ENCODE assay signal across 27 cellular contexts in the genomic region with DNA sequence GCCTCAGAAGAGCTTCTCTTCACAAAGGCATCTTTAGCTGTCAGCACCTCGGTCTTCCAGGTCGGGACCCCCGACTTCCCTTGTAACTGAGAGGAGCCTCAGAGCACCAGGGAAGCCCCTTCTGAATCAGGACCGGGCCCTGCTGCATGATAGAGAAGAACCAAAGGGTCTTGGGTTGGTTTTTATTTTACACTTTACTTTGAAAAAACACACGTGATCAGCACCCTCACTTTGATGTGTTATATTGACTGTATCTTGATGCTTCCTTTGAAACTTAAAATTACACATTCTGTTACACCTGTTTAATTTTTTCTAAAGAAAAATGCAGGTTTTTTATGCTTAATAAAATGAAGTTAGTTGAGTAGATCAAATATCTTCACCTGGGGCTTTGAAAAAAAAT.
"Had no signal": no experiment of that assay in that cellular context is flagged by ENCODE, and none has a peak within 500 bp of the region (broad histone marks: within the 10 kb centered on the region; RNA-seq: fewer than 3 reads in every experiment).

No MANE protein-coding gene starts in this region.

- H3K4me1 Mint-ChIP-seq: activated CD8-positive, alpha-beta memory T cell treated with anti-CD3 and anti-CD28 coated beads, Interleukin-2, amount 10 ng/mL, durations not matched to agents 7 days and 5 days; activated naive CD8-positive, alpha-beta T cell treated with anti-CD3 and anti-CD28 coated beads, Interleukin-2, amount 10 ng/mL, durations not matched to agents 7 days and 5 days had no signal

- H3K9me3 Mint-ChIP-seq: activated CD4-positive, alpha-beta memory T cell treated with anti-CD3 and anti-CD28 coated beads for 36 hours; activated CD4-positive, alpha-beta T cell treated with anti-CD3 and anti-CD28 coated beads, Interleukin-2, amount 10 ng/mL, durations not matched to agents 24 days and 14 days; activated naive CD4-positive, alpha-beta T cell treated with anti-CD3 and anti-CD28 coated beads, Interleukin-2, amount 10 ng/mL, durations not matched to agents 7 days and 5 days; activated naive CD4-positive, alpha-beta T cell treated with anti-CD3 and anti-CD28 coated beads, Interleukin-2, amount 50 U/mL, for 72 hours; activated naive CD8-positive, alpha-beta T cell treated with anti-CD3 and anti-CD28 coated beads, Interleukin-2, amount 10 ng/mL, durations not matched to agents 7 days and 5 days; activated T-cell treated with anti-CD3 and anti-CD28 coated beads, Interleukin-2, amount 50 U/mL, for 72 hours had no signal

- ATAC-seq: activated CD4-positive, alpha-beta T cell treated with anti-CD3 and anti-CD28 coated beads for 36 hours; activated CD8-positive, alpha-beta memory T cell treated with anti-CD3 and anti-CD28 coated beads, Interleukin-2, amount 10 ng/mL, durations not matched to agents 7 days and 5 days; activated CD8-positive, alpha-beta T cell treated with anti-CD3 and anti-CD28 coated beads, Interleukin-2, amount 10 ng/mL, durations not matched to agents 7 days and 5 days; activated naive CD4-positive, alpha-beta T cell treated with anti-CD3 and anti-CD28 coated beads, Interleukin-2, amount 50 U/mL, for 72 hours; activated T-cell treated with anti-CD3 and anti-CD28 coated beads, Interleukin-2, amount 50 U/mL, for 72 hours; esophagus mucosa had no signal

- H3K4me1 ChIP-seq: breast epithelium, colonic mucosa had no signal

- H3K4me3 ChIP-seq: ascending aorta, breast epithelium, cardiac muscle cell, colonic mucosa, heart left ventricle had no signal

- H3K27ac ChIP-seq: ascending aorta, breast epithelium, cardiac muscle cell, colonic mucosa had no signal

- H3K4me3 Mint-ChIP-seq: activated CD4-positive, alpha-beta memory T cell treated with anti-CD3 and anti-CD28 coated beads for 36 hours; activated CD4-positive, alpha-beta T cell treated with anti-CD3 and anti-CD28 coated beads for 36 hours; activated CD4-positive, alpha-beta T cell treated with anti-CD3 and anti-CD28 coated beads, Interleukin-2, amount 10 ng/mL, durations not matched to agents 24 days and 14 days; activated CD8-positive, alpha-beta memory T cell treated with anti-CD3 and anti-CD28 coated beads, Interleukin-2, amount 10 ng/mL, durations not matched to agents 7 days and 5 days; activated CD8-positive, alpha-beta T cell treated with anti-CD3 and anti-CD28 coated beads, Interleukin-2, amount 10 ng/mL, durations not matched to agents 7 days and 5 days; activated naive CD4-positive, alpha-beta T cell treated with anti-CD3 and anti-CD28 coated beads, Interleukin-2, amount 10 ng/mL, durations not matched to agents 7 days and 5 days; activated naive CD8-positive, alpha-beta T cell treated with anti-CD3 and anti-CD28 coated beads, Interleukin-2, amount 10 ng/mL, durations not matched to agents 7 days and 5 days; activated T-cell treated with anti-CD3 and anti-CD28 coated beads, Interleukin-2, amount 50 U/mL, for 72 hours; brain had no signal

- H3K36me3 ChIP-seq: breast epithelium, cardiac muscle cell, colonic mucosa, heart left ventricle had no signal

- H3K27me3 Mint-ChIP-seq: activated CD4-positive, alpha-beta memory T cell treated with anti-CD3 and anti-CD28 coated beads for 36 hours; activated CD4-positive, alpha-beta T cell treated with anti-CD3 and anti-CD28 coated beads for 36 hours; activated CD4-positive, alpha-beta T cell treated with anti-CD3 and anti-CD28 coated beads, Interleukin-2, amount 10 ng/mL, durations not matched to agents 24 days and 14 days; activated CD8-positive, alpha-beta memory T cell treated with anti-CD3 and anti-CD28 coated beads, Interleukin-2, amount 10 ng/mL, durations not matched to agents 7 days and 5 days; activated naive CD4-positive, alpha-beta T cell treated with anti-CD3 and anti-CD28 coated beads, Interleukin-2, amount 10 ng/mL, durations not matched to agents 7 days and 5 days; activated naive CD8-positive, alpha-beta T cell treated with anti-CD3 and anti-CD28 coated beads, Interleukin-2, amount 10 ng/mL, durations not matched to agents 7 days and 5 days had no signal

- DNase-seq: activated CD4-positive, alpha-beta memory T cell treated with anti-CD3 and anti-CD28 coated beads for 36 hours; activated CD4-positive, alpha-beta T cell treated with anti-CD3 and anti-CD28 coated beads for 36 hours; activated CD4-positive, alpha-beta T cell treated with anti-CD3 and anti-CD28 coated beads, Interleukin-2, amount 10 ng/mL, durations not matched to agents 24 days and 14 days; activated CD4-positive, CD25-positive, alpha-beta regulatory T cell; activated CD4-positive, CD25-positive, alpha-beta regulatory T cell treated with anti-CD3 and anti-CD28 coated beads, Interleukin-2, amount 50 U/mL, for 72 hours; activated CD8-positive, alpha-beta memory T cell treated with anti-CD3 and anti-CD28 coated beads, Interleukin-2, amount 10 ng/mL, durations not matched to agents 7 days and 5 days; activated CD8-positive, alpha-beta T cell treated with anti-CD3 and anti-CD28 coated beads, Interleukin-2, amount 10 ng/mL, durations not matched to agents 7 days and 5 days; activated gamma-delta T cell; activated naive CD4-positive, alpha-beta T cell; activated naive CD4-positive, alpha-beta T cell treated with anti-CD3 and anti-CD28 coated beads, Interleukin-2, amount 10 ng/mL, durations not matched to agents 7 days and 5 days; activated naive CD8-positive, alpha-beta T cell treated with anti-CD3 and anti-CD28 coated beads, Interleukin-2, amount 10 ng/mL, durations not matched to agents 7 days and 5 days; activated T-cell treated with anti-CD3 and anti-CD28 coated beads, Interleukin-2, amount 50 U/mL, for 1 hour; activated T-cell treated with anti-CD3 and anti-CD28 coated beads, Interleukin-2, amount 50 U/mL, for 72 hours; central memory CD4-positive, alpha-beta T cell; cerebellar nuclear complex; colonic mucosa; effector CD8-positive, alpha-beta T cell; foreskin fibroblast; glutamatergic neuron; heart left ventricle; T-helper 2 cell had no signal

- H3K27me3 ChIP-seq: ascending aorta, breast epithelium, cardiac muscle cell, colonic mucosa, heart left ventricle had no signal

- H3K36me3 Mint-ChIP-seq: activated CD8-positive, alpha-beta memory T cell treated with anti-CD3 and anti-CD28 coated beads, Interleukin-2, amount 10 ng/mL, durations not matched to agents 7 days and 5 days; brain had no signal

- H3K9me3 ChIP-seq: ascending aorta, breast epithelium, colonic mucosa had no signal

- H3K27ac Mint-ChIP-seq: activated CD4-positive, alpha-beta memory T cell treated with anti-CD3 and anti-CD28 coated beads for 36 hours; activated CD4-positive, alpha-beta T cell treated with anti-CD3 and anti-CD28 coated beads for 36 hours; activated CD4-positive, alpha-beta T cell treated with anti-CD3 and anti-CD28 coated beads, Interleukin-2, amount 10 ng/mL, durations not matched to agents 24 days and 14 days; activated CD8-positive, alpha-beta memory T cell treated with anti-CD3 and anti-CD28 coated beads, Interleukin-2, amount 10 ng/mL, durations not matched to agents 7 days and 5 days; activated CD8-positive, alpha-beta T cell treated with anti-CD3 and anti-CD28 coated beads, Interleukin-2, amount 10 ng/mL, durations not matched to agents 7 days and 5 days; activated naive CD4-positive, alpha-beta T cell treated with anti-CD3 and anti-CD28 coated beads, Interleukin-2, amount 10 ng/mL, durations not matched to agents 7 days and 5 days; activated naive CD8-positive, alpha-beta T cell treated with anti-CD3 and anti-CD28 coated beads, Interleukin-2, amount 10 ng/mL, durations not matched to agents 7 days and 5 days; activated T-cell treated with anti-CD3 and anti-CD28 coated beads, Interleukin-2, amount 50 U/mL, for 72 hours had no signal
